ENCODE assay signal across 9 cellular contexts in the genomic region with DNA sequence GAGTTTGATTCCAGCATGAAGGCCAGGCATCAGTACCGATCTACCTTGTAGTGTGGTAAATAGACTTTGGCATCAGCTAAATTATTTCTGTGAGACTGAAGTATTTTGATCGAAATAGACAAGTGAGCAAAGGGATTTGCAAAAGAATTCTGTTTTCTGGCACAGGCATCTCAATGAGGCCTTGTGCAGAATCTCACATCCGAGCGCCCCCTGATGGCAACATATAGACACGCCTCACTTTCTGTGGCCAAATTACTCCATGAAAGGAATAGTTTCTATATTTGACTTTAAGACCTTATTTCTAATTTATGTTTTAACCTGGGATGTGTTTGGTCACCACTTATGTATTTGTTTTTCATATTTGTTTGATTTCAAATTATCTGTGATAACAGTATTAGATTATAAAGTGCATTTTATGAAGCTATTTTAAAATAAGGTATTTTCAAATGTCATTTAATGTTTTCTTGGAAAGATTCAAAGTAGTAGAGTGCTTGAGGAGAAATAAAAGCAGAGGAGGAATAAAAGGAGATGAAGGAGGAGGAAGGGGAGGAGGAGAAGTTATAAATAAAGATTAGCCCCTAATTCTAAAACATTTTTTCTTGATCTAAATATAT.
A peak's percentile ranks its signal among the peaks of the same experiment; 100 is the strongest.
DNase-seq lines count a peak whose midpoint lies in the region; ATAC-seq and TF ChIP-seq lines count a peak whose summit lies in the region.
"Had no signal": no experiment of that assay in that cellular context is flagged by ENCODE, and none has a peak within 500 bp of the region (broad histone marks: within the 10 kb centered on the region; RNA-seq: fewer than 3 reads in every experiment).

No MANE protein-coding gene starts in this region.

- no peaks in the 10 kb centered on the region for H3K27me3 Mint-ChIP-seq in activated CD8-positive, alpha-beta memory T cell treated with anti-CD3 and anti-CD28 coated beads, Interleukin-2, amount 10 ng/mL, durations not matched to agents 7 days and 5 days
- H3K27me3 Mint-ChIP-seq: dendritic cell treated with granulocyte-macrophage colony-stimulating factor and Interleukin-4, amounts not matched to agents 40 ng/mL and 50 ng/mL, for 4 days had no signal

- no peak for DNase-seq in heart left ventricle
- DNase-seq in right atrium auricular region (ENCODE audit: low spot score), result no peak
- DNase-seq in NB4 (ENCODE audit: low read depth), result peak; percentile 44
- peak; percentile 69 for DNase-seq in astrocyte of the hippocampus (ENCODE audit: low read depth, low spot score)
- DNase-seq in lung microvascular endothelial cell (ENCODE audit: low read depth in 2 of 2), result peak; percentile 44 to 54
- no peak for DNase-seq in activated CD8-positive, alpha-beta memory T cell treated with anti-CD3 and anti-CD28 coated beads, Interleukin-2, amount 10 ng/mL, durations not matched to agents 7 days and 5 days
- DNase-seq in LoVo (ENCODE audit: low spot score), result no peak

- TF ChIP-seq POLR2A in heart left ventricle (IDR thresholded peaks at IDR 0.05) (no peak), NB4 (IDR thresholded peaks at IDR 0.05; ENCODE audit: extremely low read depth, insufficient read length) (no peak)

- no peak overlapping the region for H3K27ac Mint-ChIP-seq in activated CD8-positive, alpha-beta memory T cell treated with anti-CD3 and anti-CD28 coated beads, Interleukin-2, amount 10 ng/mL, durations not matched to agents 7 days and 5 days
- H3K27ac Mint-ChIP-seq: dendritic cell treated with granulocyte-macrophage colony-stimulating factor and Interleukin-4, amounts not matched to agents 40 ng/mL and 50 ng/mL, for 4 days had no signal

- ATAC-seq in heart left ventricle (no peak), HG02981 (IDR thresholded peaks at IDR 0.05; ENCODE audit: unreplicated experiment) (no peak)
- no peak for ATAC-seq in activated CD8-positive, alpha-beta memory T cell treated with anti-CD3 and anti-CD28 coated beads, Interleukin-2, amount 10 ng/mL, durations not matched to agents 7 days and 5 days

- H3K9me3 Mint-ChIP-seq in activated CD8-positive, alpha-beta memory T cell treated with anti-CD3 and anti-CD28 coated beads, Interleukin-2, amount 10 ng/mL, durations not matched to agents 7 days and 5 days (ENCODE audit: low read depth), result no peaks in the 10 kb centered on the region
- H3K9me3 Mint-ChIP-seq: dendritic cell treated with granulocyte-macrophage colony-stimulating factor and Interleukin-4, amounts not matched to agents 40 ng/mL and 50 ng/mL, for 4 days had no signal

- no peaks in the 10 kb centered on the region for H3K9me3 ChIP-seq in heart left ventricle
- no peaks in the 10 kb centered on the region for H3K9me3 ChIP-seq in right atrium auricular region

- H3K27ac ChIP-seq in heart left ventricle, result no peak overlapping the region
- no peak overlapping the region for H3K27ac ChIP-seq in right atrium auricular region

- no peaks in the 10 kb centered on the region for H3K36me3 ChIP-seq in heart left ventricle
- H3K36me3 ChIP-seq in right atrium auricular region, result no peaks in the 10 kb centered on the region

- no peaks in the 10 kb centered on the region for H3K36me3 Mint-ChIP-seq in activated CD8-positive, alpha-beta memory T cell treated with anti-CD3 and anti-CD28 coated beads, Interleukin-2, amount 10 ng/mL, durations not matched to agents 7 days and 5 days

- CTCF ChIA-PET in activated CD8-positive, alpha-beta memory T cell treated with anti-CD3 and anti-CD28 coated beads, Interleukin-2, amount 10 ng/mL, durations not matched to agents 7 days and 5 days (lab: Charles Lee), result no interaction called here

- peak in 9 of 12 donors; percentile 16 to 57 (median 33) for TF ChIP-seq CTCF in heart left ventricle (IDR thresholded peaks at IDR 0.05)
- peak in 1 of 2 donors; percentile 46 for TF ChIP-seq CTCF in right atrium auricular region (IDR thresholded peaks at IDR 0.05)
- TF ChIP-seq CTCF in NB4 (IDR thresholded peaks at IDR 0.05; ENCODE audit: low read depth, low read length), result peak; percentile 76

- H3K4me3 ChIP-seq in heart left ventricle (no peak overlapping the region), right atrium auricular region (no peak overlapping the region), NB4 (ENCODE audit: low read depth, low read length) (no peak overlapping the region)

- no peak overlapping the region for H3K4me3 Mint-ChIP-seq in activated CD8-positive, alpha-beta memory T cell treated with anti-CD3 and anti-CD28 coated beads, Interleukin-2, amount 10 ng/mL, durations not matched to agents 7 days and 5 days
- H3K4me3 Mint-ChIP-seq: dendritic cell treated with granulocyte-macrophage colony-stimulating factor and Interleukin-4, amounts not matched to agents 40 ng/mL and 50 ng/mL, for 4 days had no signal

- H3K27me3 ChIP-seq in heart left ventricle (no peaks in the 10 kb centered on the region), right atrium auricular region (no peaks in the 10 kb centered on the region)

- no peaks in the 10 kb centered on the region for H3K4me1 Mint-ChIP-seq in activated CD8-positive, alpha-beta memory T cell treated with anti-CD3 and anti-CD28 coated beads, Interleukin-2, amount 10 ng/mL, durations not matched to agents 7 days and 5 days

- intact Hi-C loops in heart left ventricle (cut with DNase I), result no loop called here

- WGBS in heart left ventricle, 4 donors, result 3 to 8% (median 7%) methylated on average over 5 of the region's 5 CpGs

- H3K4me1 ChIP-seq in heart left ventricle (no peaks in the 10 kb centered on the region), right atrium auricular region (no peaks in the 10 kb centered on the region)

Comparison
In these comparisons a context has a peak if more than half of its experiments do, and no peak if none do; other contexts are left out.
1. DNase-seq: peak in NB4 (single experiment), astrocyte of the hippocampus (single experiment) and lung microvascular endothelial cell (2 of 2); none in heart left ventricle (0 of 5), right atrium auricular region (single experiment), activated CD8-positive, alpha-beta memory T cell treated with anti-CD3 and anti-CD28 coated beads, Interleukin-2, amount 10 ng/mL, durations not matched to agents 7 days and 5 days (single experiment) and LoVo (single experiment).